24 cellular contexts compared by ENCODE assay signal in genomic region chr4:67861513-67861912, GRCh38. TPM values are rescaled to one million over a fixed set of nuclear protein-coding genes. Genes with fewer than 3 reads are reported as not detected.
DNase-seq lines count a peak whose midpoint lies in the region; ATAC-seq, FAIRE-seq and TF ChIP-seq lines count a peak whose summit lies in the region.
"Had no signal": no experiment of that assay in that cellular context is flagged by ENCODE, and none has a peak within 500 bp of the region (broad histone marks: within the 10 kb centered on the region; RNA-seq: fewer than 3 reads in every experiment).

No MANE protein-coding gene starts in this region.

- H2BK120ac ChIP-seq in mesenchymal stem cell (ENCODE audit: low read depth, low read length) = no peak overlapping the region

- H3K9me3 ChIP-seq in astrocyte (ENCODE audit: insufficient read depth, low read depth, low read length) (no peaks in the 10 kb centered on the region), mesenchymal stem cell (ENCODE audit: control insufficient read depth, low read length) (no peaks in the 10 kb centered on the region)
- H3K9me3 ChIP-seq: SK-N-SH, thoracic aorta had no signal

- no peaks in the 10 kb centered on the region for H4K20me1 ChIP-seq in astrocyte (ENCODE audit: insufficient read depth, low read length)

- no peak overlapping the region for H3K27ac Mint-ChIP-seq in astrocyte (ENCODE audit: unreplicated experiment)
- H3K27ac Mint-ChIP-seq: activated CD4-positive, alpha-beta T cell treated with anti-CD3 and anti-CD28 coated beads for 36 hours; progenitor cell of endocrine pancreas had no signal

- H2BK5ac ChIP-seq in mesenchymal stem cell (ENCODE audit: low read depth, low read length, poor library complexity, severe bottlenecking) = no peak overlapping the region

- H3K27ac ChIP-seq in astrocyte (ENCODE audit: low read depth, low read length) (no peak overlapping the region), mesenchymal stem cell (ENCODE audit: low read length, poor library complexity, severe bottlenecking) (no peak overlapping the region)
- H3K27ac ChIP-seq: gastroesophageal sphincter, thoracic aorta had no signal

- no peaks in the 10 kb centered on the region for H3K9me3 Mint-ChIP-seq in astrocyte (ENCODE audit: unreplicated experiment)

- ATAC-seq in GM18868 (IDR thresholded peaks at IDR 0.05; ENCODE audit: unreplicated experiment) = peak; percentile 78
- ATAC-seq in stimulated activated naive CD8-positive, alpha-beta T cell treated with anti-CD3 and anti-CD28 coated beads, Interleukin-15, Interleukin-2, amounts not matched to agents 100 U/mL and 50 U/mL, for 24 hours = no peak
- ATAC-seq: activated CD4-positive, alpha-beta T cell treated with anti-CD3 and anti-CD28 coated beads for 36 hours; gastroesophageal sphincter had no signal

- H3K36me3 ChIP-seq in astrocyte (ENCODE audit: insufficient read depth, low read length) (no peaks in the 10 kb centered on the region), mesenchymal stem cell (ENCODE audit: control insufficient read depth in 1 of 2, insufficient read depth in 2 of 2, low read depth in 1 of 2, low read length in 2 of 2) (no peaks in the 10 kb centered on the region)
- H3K36me3 ChIP-seq: gastroesophageal sphincter, thoracic aorta had no signal

- no peak overlapping the region for H2AFZ ChIP-seq in astrocyte (ENCODE audit: low read depth, low read length)
- no peak overlapping the region for H2AFZ ChIP-seq in mesenchymal stem cell (ENCODE audit: low read depth, low read length)

- H3K36me3 Mint-ChIP-seq in astrocyte (ENCODE audit: low read depth, unreplicated experiment) = no peaks in the 10 kb centered on the region

- WGBS in mesenchymal stem cell = 91% methylated on average over 5 of the region's 6 CpGs

- no peak overlapping the region for H3K9ac ChIP-seq in astrocyte (ENCODE audit: low read length)
- peak overlapping the region; percentile 24 for H3K9ac ChIP-seq in mesenchymal stem cell (ENCODE audit: low read length)
- H3K9ac ChIP-seq: SK-N-SH had no signal

- no peak overlapping the region for H3K18ac ChIP-seq in mesenchymal stem cell (ENCODE audit: low read depth in 1 of 2, low read length in 2 of 2)

- no peak overlapping the region for H2BK15ac ChIP-seq in mesenchymal stem cell (ENCODE audit: low read depth, poor library complexity, severe bottlenecking)

- no peak for TF ChIP-seq CTCF in astrocyte (IDR thresholded peaks at IDR 0.05; ENCODE audit: insufficient read depth, low read depth, low read length)

- H3K4me1 Mint-ChIP-seq in astrocyte (ENCODE audit: low read depth, unreplicated experiment) = no peaks in the 10 kb centered on the region
- H3K4me1 Mint-ChIP-seq: activated CD4-positive, alpha-beta T cell treated with anti-CD3 and anti-CD28 coated beads for 36 hours had no signal

- no peak overlapping the region for H4K8ac ChIP-seq in mesenchymal stem cell (ENCODE audit: low read length)

- no peak overlapping the region for H3K4me3 Mint-ChIP-seq in astrocyte (ENCODE audit: unreplicated experiment)
- H3K4me3 Mint-ChIP-seq: activated CD4-positive, alpha-beta T cell treated with anti-CD3 and anti-CD28 coated beads for 36 hours had no signal

- H3K27me3 Mint-ChIP-seq in astrocyte (ENCODE audit: low read depth, unreplicated experiment) = no peaks in the 10 kb centered on the region
- H3K27me3 Mint-ChIP-seq: progenitor cell of endocrine pancreas had no signal

- H3K27me3 ChIP-seq in astrocyte (ENCODE audit: insufficient read depth, low read length) (no peaks in the 10 kb centered on the region), mesenchymal stem cell (ENCODE audit: control insufficient read depth in 1 of 2, insufficient read depth in 1 of 2, low read length in 2 of 2) (no peaks in the 10 kb centered on the region)
- H3K27me3 ChIP-seq: gastroesophageal sphincter had no signal

- H3K79me2 ChIP-seq in astrocyte (ENCODE audit: insufficient read depth, low read length) = no peaks in the 10 kb centered on the region

- FAIRE-seq in astrocyte (lab: Jason Lieb, UNC) = peak; percentile 13
- FAIRE-seq: colon, G401.6, GM12892 had no signal

- no peak overlapping the region for H4K91ac ChIP-seq in mesenchymal stem cell (ENCODE audit: low read length)

- peak overlapping the region; percentile 19 for H3K4me2 ChIP-seq in astrocyte (ENCODE audit: low read length)
- no peak overlapping the region for H3K4me2 ChIP-seq in mesenchymal stem cell (ENCODE audit: low read length, poor library complexity, severe bottlenecking)
- H3K4me2 ChIP-seq: SK-N-SH had no signal

- H3K4me1 ChIP-seq in astrocyte (ENCODE audit: insufficient read depth, low read length) (no peaks in the 10 kb centered on the region), mesenchymal stem cell (ENCODE audit: control insufficient read depth, insufficient read depth, low read depth, low read length) (no peaks in the 10 kb centered on the region)
- H3K4me1 ChIP-seq: gastroesophageal sphincter had no signal

- no peak overlapping the region for H3K4me3 ChIP-seq in astrocyte (ENCODE audit: insufficient read depth, low read depth, low read length)
- peak overlapping the region in 1 of 2 experiments; percentile 23 for H3K4me3 ChIP-seq in mesenchymal stem cell (ENCODE audit: insufficient read depth in 1 of 2, low read depth in 1 of 2, low read length in 2 of 2)
- H3K4me3 ChIP-seq: gastroesophageal sphincter, thoracic aorta had no signal

- peak; percentile 1 for DNase-seq in M059J (ENCODE audit: low read depth)
- peak; percentile 10 for DNase-seq in astrocyte (ENCODE audit: low read depth)
- DNase-seq in mesenchymal stem cell = no peak
- DNase-seq in stimulated activated naive CD8-positive, alpha-beta T cell treated with anti-CD3 and anti-CD28 coated beads, Interleukin-15, Interleukin-2, amounts not matched to agents 100 U/mL and 50 U/mL, for 24 hours = no peak
- no peak for DNase-seq in NCI-H2081 treated with DMSO at 0.1 percent for 48 hours (lab: John Stamatoyannopoulos, UW)
- no peak for DNase-seq in AG08395 (ENCODE audit: low spot score)
- DNase-seq: activated CD4-positive, alpha-beta T cell treated with anti-CD3 and anti-CD28 coated beads for 36 hours; activated naive CD4-positive, alpha-beta T cell treated with Interleukin-2 at 50 U/mL for 16 hours; aorta; Kasumi-1; midbrain; NCI-H1694 treated with DMSO at 0.1 percent for 48 hours; NCI-H524; SK-N-SH; T-helper 9 cell had no signal

- no peak overlapping the region for H3K23ac ChIP-seq in mesenchymal stem cell (ENCODE audit: low read length in 2 of 2)

- no peak overlapping the region for H3K4ac ChIP-seq in mesenchymal stem cell (ENCODE audit: low read depth in 1 of 2, low read length in 2 of 2)

- H3K79me1 ChIP-seq in mesenchymal stem cell (replicated peaks; ENCODE audit: low read length, poor library complexity, severe bottlenecking) = no peaks in the 10 kb centered on the region

- no peak overlapping the region for H2AK5ac ChIP-seq in mesenchymal stem cell (ENCODE audit: low read length, severe bottlenecking)

- no peak overlapping the region for H3K14ac ChIP-seq in mesenchymal stem cell (ENCODE audit: low read length in 2 of 2)

- H2BK12ac ChIP-seq in mesenchymal stem cell (ENCODE audit: low read length in 2 of 2) = no peak overlapping the region

RNA-seq across cellular contexts. Expression of gene TMPRSS11D, which starts 22.3 kb away (rescaled TPM):
- total RNA-seq in M059J (2014; rRNA removed; shearing (Covaris generic)) = not detected in 2 replicates
- total RNA-seq in astrocyte = not detected in 2 replicates
- not detected for polyA plus RNA-seq in mesenchymal stem cell (2013, experiment 1 of 2)
- not detected for polyA plus RNA-seq in mesenchymal stem cell (2013, experiment 2 of 2)
- total RNA-seq: activated CD4-positive, alpha-beta T cell treated with anti-CD3 and anti-CD28 coated beads for 36 hours; aorta; progenitor cell of endocrine pancreas; thoracic aorta had no signal
- polyA plus RNA-seq: BJ, neural cell had no signal

Comparison
In these comparisons a context has a peak if more than half of its experiments do, and no peak if none do; other contexts are left out.
1. DNase-seq: peak in M059J (single experiment) and astrocyte (single experiment); none in mesenchymal stem cell (single experiment), stimulated activated naive CD8-positive, alpha-beta T cell treated with anti-CD3 and anti-CD28 coated beads, Interleukin-15, Interleukin-2, amounts not matched to agents 100 U/mL and 50 U/mL, for 24 hours (single experiment), NCI-H2081 treated with DMSO at 0.1 percent for 48 hours (single experiment) and AG08395 (single experiment).